In the genomic region with DNA sequence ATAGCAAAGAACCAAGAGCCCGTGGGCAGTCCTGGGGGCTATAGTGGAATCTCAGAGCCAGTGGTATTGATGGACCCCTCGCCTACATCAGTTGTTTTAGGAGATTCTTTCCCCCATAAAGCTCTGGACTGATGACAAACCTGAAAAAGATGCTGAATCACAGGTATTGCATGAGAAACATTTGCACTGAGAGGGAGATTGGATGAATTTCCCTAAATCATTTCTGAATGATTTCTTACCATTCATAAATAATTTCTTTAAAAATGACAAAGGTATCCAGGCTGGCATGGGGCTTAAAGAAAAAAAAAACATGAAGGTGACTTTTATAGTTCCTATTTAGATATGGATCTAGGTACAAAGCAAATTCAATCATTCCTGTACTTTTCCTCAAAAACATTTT, we compare ENCODE assay signal across 14 cellular contexts.
"Had no signal": no experiment of that assay in that cellular context is flagged by ENCODE, and none has a peak within 500 bp of the region (broad histone marks: within the 10 kb centered on the region; RNA-seq: fewer than 3 reads in every experiment).

No MANE protein-coding gene starts in this region.

- DNase-seq: activated CD4-positive, alpha-beta T cell treated with anti-CD3 and anti-CD28 coated beads, Interleukin-2, amount 50 U/mL, for 1 hour; activated naive CD4-positive, alpha-beta T cell treated with anti-CD3 and anti-CD28 coated beads, Interleukin-2, amount 50 U/mL, for 16 hours; adrenal gland; foreskin melanocyte; heart left ventricle; islet precursor cell; left ventricle myocardium superior; stimulated activated CD4-positive, alpha-beta T cell treated with anti-CD3 and anti-CD28 coated beads, Interleukin-15, amount 100 ng/mL, for 24 hours; stimulated activated CD4-positive, alpha-beta T cell treated with anti-CD3 and anti-CD28 coated beads, Interleukin-4, amount 100 ng/mL, for 24 hours; stimulated activated naive CD8-positive, alpha-beta T cell treated with anti-CD3 and anti-CD28 coated beads, Interleukin-15, amount 100 ng/mL, for 72 hours; testis had no signal

- H3K27ac Mint-ChIP-seq: activated T-helper 2 cell treated with anti-CD3 and anti-CD28 coated beads, Interferon-gamma antibody, Interleukin-2, Interleukin-4, amounts not matched to agents 10 μg/mL and 5 μg/mL and 100 μg/mL, durations not matched to agents 14 hours and 24 hours and 36 hours; brain; stimulated activated naive CD8-positive, alpha-beta T cell treated with anti-CD3 and anti-CD28 coated beads, Interleukin-15, amount 100 ng/mL, for 72 hours had no signal

- H3K4me3 Mint-ChIP-seq: brain; neural crest cell; stimulated activated naive CD8-positive, alpha-beta T cell treated with anti-CD3 and anti-CD28 coated beads, Interleukin-15, amount 100 ng/mL, for 72 hours had no signal

- H3K36me3 Mint-ChIP-seq: brain had no signal

- H3K27me3 Mint-ChIP-seq: brain; stimulated activated naive CD8-positive, alpha-beta T cell treated with anti-CD3 and anti-CD28 coated beads, Interleukin-15, amount 100 ng/mL, for 72 hours had no signal

- H3K27me3 ChIP-seq: adrenal gland, heart left ventricle, testis had no signal

- H3K4me1 ChIP-seq: adrenal gland, testis had no signal

- H3K9me3 Mint-ChIP-seq: activated T-helper 2 cell treated with anti-CD3 and anti-CD28 coated beads, Interferon-gamma antibody, Interleukin-2, Interleukin-4, amounts not matched to agents 10 μg/mL and 5 μg/mL and 100 μg/mL, durations not matched to agents 14 hours and 24 hours and 36 hours; brain; neural crest cell; stimulated activated naive CD8-positive, alpha-beta T cell treated with anti-CD3 and anti-CD28 coated beads, Interleukin-15, amount 100 ng/mL, for 72 hours had no signal

- H3K36me3 ChIP-seq: adrenal gland, heart left ventricle had no signal

- H3K9me3 ChIP-seq: adrenal gland, heart left ventricle, testis had no signal

- H3K4me3 ChIP-seq: adrenal gland, heart left ventricle, testis had no signal

- H3K4me1 Mint-ChIP-seq: neural crest cell; stimulated activated naive CD8-positive, alpha-beta T cell treated with anti-CD3 and anti-CD28 coated beads, Interleukin-15, amount 100 ng/mL, for 72 hours had no signal

- H3K27ac ChIP-seq: adrenal gland, heart left ventricle, testis had no signal
